1 cellular context compared by ENCODE assay signal in the genomic region with DNA sequence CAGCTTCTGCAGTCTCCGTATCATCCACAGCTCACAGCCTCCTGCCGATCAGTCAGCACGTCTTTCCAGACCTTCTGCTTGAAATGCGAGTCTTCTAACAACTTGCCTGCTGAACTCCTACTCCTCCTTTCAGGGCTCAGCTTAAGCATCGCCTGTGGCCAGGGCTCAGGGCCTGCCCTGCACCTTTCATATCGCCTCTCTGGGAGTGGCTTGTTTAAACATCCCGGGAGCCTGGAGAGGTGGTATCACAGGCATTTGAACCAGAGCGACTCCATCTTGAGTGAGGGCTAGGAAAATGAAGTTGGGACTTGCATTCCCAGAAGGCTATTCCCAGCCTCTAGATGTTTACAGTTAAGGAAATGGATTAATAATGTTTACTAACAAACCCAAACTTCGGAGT.
A peak's percentile ranks its signal among the peaks of the same experiment; 100 is the strongest.
TF ChIP-seq lines count a peak whose summit lies in the region.

No MANE protein-coding gene starts in this region.

TF ChIP-seq in K562, 482 proteins besides CTCF, POLR2A, EP300 and RAD21 (continued from another document):
- TF ChIP-seq, protein P1, sequence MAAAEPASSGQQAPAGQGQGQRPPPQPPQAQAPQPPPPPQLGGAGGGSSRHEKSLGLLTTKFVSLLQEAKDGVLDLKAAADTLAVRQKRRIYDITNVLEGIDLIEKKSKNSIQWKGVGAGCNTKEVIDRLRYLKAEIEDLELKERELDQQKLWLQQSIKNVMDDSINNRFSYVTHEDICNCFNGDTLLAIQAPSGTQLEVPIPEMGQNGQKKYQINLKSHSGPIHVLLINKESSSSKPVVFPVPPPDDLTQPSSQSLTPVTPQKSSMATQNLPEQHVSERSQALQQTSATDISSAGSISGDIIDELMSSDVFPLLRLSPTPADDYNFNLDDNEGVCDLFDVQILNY (CRISPR knock-in tag; IDR thresholded peaks at IDR 0.05) = no peak
- peak; percentile 85 for TF ChIP-seq ILK (tag; IDR thresholded peaks at IDR 0.05; ENCODE audit: borderline replicate concordance, low read depth)
- TF ChIP-seq, protein P2, sequence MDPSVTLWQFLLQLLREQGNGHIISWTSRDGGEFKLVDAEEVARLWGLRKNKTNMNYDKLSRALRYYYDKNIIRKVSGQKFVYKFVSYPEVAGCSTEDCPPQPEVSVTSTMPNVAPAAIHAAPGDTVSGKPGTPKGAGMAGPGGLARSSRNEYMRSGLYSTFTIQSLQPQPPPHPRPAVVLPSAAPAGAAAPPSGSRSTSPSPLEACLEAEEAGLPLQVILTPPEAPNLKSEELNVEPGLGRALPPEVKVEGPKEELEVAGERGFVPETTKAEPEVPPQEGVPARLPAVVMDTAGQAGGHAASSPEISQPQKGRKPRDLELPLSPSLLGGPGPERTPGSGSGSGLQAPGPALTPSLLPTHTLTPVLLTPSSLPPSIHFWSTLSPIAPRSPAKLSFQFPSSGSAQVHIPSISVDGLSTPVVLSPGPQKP (CRISPR knock-in tag; IDR thresholded peaks at IDR 0.05) = no peak
- peak; percentile 52; the same call in 1 of the 2 replicates for TF ChIP-seq ZNF324 (CRISPR knock-in tag; IDR thresholded peaks at IDR 0.05)
- TF ChIP-seq PYGO2 (tag; IDR thresholded peaks at IDR 0.05) = peak; percentile 83
- peak; percentile 88 for TF ChIP-seq DDX20 (tag; IDR thresholded peaks at IDR 0.05; ENCODE audit: low read depth)
- TF ChIP-seq IFI16 (CRISPR knock-in tag; IDR thresholded peaks at IDR 0.05) = peak; percentile 78; the same call in 1 of the 2 replicates
- no peak for TF ChIP-seq PHF8 (IDR thresholded peaks at IDR 0.05; ENCODE audit: borderline replicate concordance, low read length)
- no peak for TF ChIP-seq ADNP (tag; IDR thresholded peaks at IDR 0.05)
- TF ChIP-seq NR3C1 (CRISPR knock-in tag; IDR thresholded peaks at IDR 0.05) = no peak
- no peak for TF ChIP-seq ZC3H11A (IDR thresholded peaks at IDR 0.05; ENCODE audit: low read depth, low read length)
- no peak for TF ChIP-seq POLR2H (tag; IDR thresholded peaks at IDR 0.05; ENCODE audit: low read depth)
- no peak for TF ChIP-seq TARDBP (IDR thresholded peaks at IDR 0.05)
- peak; percentile 96 for TF ChIP-seq ERF (CRISPR knock-in tag; IDR thresholded peaks at IDR 0.05)
- 0 out of 2 replicates have a peak, but pooled peaks have one; percentile 12 for TF ChIP-seq GABPA (tag; conservative IDR thresholded peaks at IDR 0.05; ENCODE audit: low read depth)
- TF ChIP-seq HNRNPUL1 (IDR thresholded peaks at IDR 0.05; ENCODE audit: low read length) = no peak
- no peak for TF ChIP-seq ZNF384 (IDR thresholded peaks at IDR 0.05; ENCODE audit: low read depth, low read length)
- TF ChIP-seq PCBP1 (IDR thresholded peaks at IDR 0.05; ENCODE audit: low read depth, low read length, poor library complexity, severe bottlenecking) = no peak
- TF ChIP-seq, protein P3, sequence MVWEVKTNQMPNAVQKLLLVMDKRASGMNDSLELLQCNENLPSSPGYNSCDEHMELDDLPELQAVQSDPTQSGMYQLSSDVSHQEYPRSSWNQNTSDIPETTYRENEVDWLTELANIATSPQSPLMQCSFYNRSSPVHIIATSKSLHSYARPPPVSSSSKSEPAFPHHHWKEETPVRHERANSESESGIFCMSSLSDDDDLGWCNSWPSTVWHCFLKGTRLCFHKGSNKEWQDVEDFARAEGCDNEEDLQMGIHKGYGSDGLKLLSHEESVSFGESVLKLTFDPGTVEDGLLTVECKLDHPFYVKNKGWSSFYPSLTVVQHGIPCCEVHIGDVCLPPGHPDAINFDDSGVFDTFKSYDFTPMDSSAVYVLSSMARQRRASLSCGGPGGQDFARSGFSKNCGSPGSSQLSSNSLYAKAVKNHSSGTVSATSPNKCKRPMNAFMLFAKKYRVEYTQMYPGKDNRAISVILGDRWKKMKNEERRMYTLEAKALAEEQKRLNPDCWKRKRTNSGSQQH (CRISPR knock-in tag; IDR thresholded peaks at IDR 0.05) = peak; percentile 84; the same call in 1 of the 2 replicates
- TF ChIP-seq HDAC1 (IDR thresholded peaks at IDR 0.05) = no peak
- peak; percentile 96 for TF ChIP-seq ZNF589 (CRISPR knock-in tag; IDR thresholded peaks at IDR 0.05; ENCODE audit: low read depth)
- TF ChIP-seq ESRRB (CRISPR knock-in tag; IDR thresholded peaks at IDR 0.05; ENCODE audit: borderline replicate concordance) = no peak
- no peak for TF ChIP-seq SRSF1 (IDR thresholded peaks at IDR 0.05; ENCODE audit: low read depth, low read length)
- peak; percentile 83 for TF ChIP-seq HINFP (tag; conservative IDR thresholded peaks at IDR 0.05; ENCODE audit: low read depth)
- no peak for TF ChIP-seq FOXJ3 (CRISPR knock-in tag; IDR thresholded peaks at IDR 0.05)
- TF ChIP-seq THRB (CRISPR knock-in tag; conservative IDR thresholded peaks at IDR 0.05) = peak; percentile 89; the same call in 1 of the 2 replicates
- no peak for TF ChIP-seq NFE2 (IDR thresholded peaks at IDR 0.05; ENCODE audit: low read depth)
- TF ChIP-seq ZKSCAN8 (CRISPR knock-in tag; IDR thresholded peaks at IDR 0.05) = peak; percentile 81
- no peak for TF ChIP-seq POLR2G (IDR thresholded peaks at IDR 0.05; ENCODE audit: low read depth, low read length)
- no peak for TF ChIP-seq MCM3 (IDR thresholded peaks at IDR 0.05)
- TF ChIP-seq, protein P4, sequence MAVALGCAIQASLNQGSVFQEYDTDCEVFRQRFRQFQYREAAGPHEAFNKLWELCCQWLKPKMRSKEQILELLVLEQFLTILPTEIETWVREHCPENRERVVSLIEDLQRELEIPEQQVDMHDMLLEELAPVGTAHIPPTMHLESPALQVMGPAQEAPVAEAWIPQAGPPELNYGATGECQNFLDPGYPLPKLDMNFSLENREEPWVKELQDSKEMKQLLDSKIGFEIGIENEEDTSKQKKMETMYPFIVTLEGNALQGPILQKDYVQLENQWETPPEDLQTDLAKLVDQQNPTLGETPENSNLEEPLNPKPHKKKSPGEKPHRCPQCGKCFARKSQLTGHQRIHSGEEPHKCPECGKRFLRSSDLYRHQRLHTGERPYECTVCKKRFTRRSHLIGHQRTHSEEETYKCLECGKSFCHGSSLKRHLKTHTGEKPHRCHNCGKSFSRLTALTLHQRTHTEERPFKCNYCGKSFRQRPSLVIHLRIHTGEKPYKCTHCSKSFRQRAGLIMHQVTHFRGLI (CRISPR knock-in tag; IDR thresholded peaks at IDR 0.05) = peak; percentile 77; the same call in 1 of the 2 replicates
- no peak for TF ChIP-seq NR2C1 (IDR thresholded peaks at IDR 0.05)
- TF ChIP-seq NR2C1 (tag; IDR thresholded peaks at IDR 0.05) = peak; percentile 91
